Comparison of ENCODE assay signal across 10 cellular contexts in the genomic region with DNA sequence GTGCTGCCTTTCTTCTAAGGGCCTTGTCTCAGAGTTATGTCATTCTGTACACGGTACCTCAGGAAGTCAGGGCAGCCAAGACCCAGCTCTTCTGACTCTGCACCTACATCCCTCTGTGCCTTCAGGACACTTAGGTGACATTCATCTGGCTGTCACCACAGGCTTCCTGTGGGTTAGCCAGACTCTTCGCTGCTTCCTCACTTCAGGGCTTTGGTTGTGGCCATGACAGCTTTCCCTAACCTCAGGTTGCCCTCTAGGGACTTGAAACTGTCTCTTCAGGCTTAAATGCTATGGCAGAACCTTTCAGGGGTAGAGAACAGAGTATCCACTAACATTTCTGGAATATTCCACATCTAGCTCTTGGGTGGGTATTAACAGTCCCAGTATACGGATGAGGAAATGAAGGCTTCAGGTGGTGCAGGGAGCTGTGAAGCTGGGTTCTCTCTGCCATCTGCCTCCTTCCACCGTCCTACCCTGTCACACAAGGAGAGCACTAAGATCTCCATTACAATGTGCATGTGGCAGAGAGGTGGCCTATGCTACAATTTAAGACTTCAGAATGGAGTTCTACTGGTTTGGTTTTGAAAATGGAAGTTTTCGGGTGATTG. TPM values are rescaled to one million over a fixed set of nuclear protein-coding genes. Genes with fewer than 3 reads are reported as not detected.
DNase-seq lines count a peak whose midpoint lies in the region; ATAC-seq, FAIRE-seq and TF ChIP-seq lines count a peak whose summit lies in the region.
"Had no signal": no experiment of that assay in that cellular context is flagged by ENCODE, and none has a peak within 500 bp of the region (broad histone marks: within the 10 kb centered on the region; RNA-seq: fewer than 3 reads in every experiment).

No MANE protein-coding gene starts in this region.

- no peak for TF ChIP-seq CTCF in astrocyte (IDR thresholded peaks at IDR 0.05; ENCODE audit: insufficient read depth, low read depth, low read length)
- no peak for TF ChIP-seq CTCF in osteocyte (IDR thresholded peaks at IDR 0.05)

- no peak for FAIRE-seq in astrocyte (lab: Jason Lieb, UNC)

- no peaks in the 10 kb centered on the region for H3K27me3 ChIP-seq in astrocyte (ENCODE audit: insufficient read depth, low read length)
- H3K27me3 ChIP-seq: SJSA1 had no signal

- H3K9me3 Mint-ChIP-seq in astrocyte (ENCODE audit: unreplicated experiment) (no peaks in the 10 kb centered on the region), osteocyte (ENCODE audit: unreplicated experiment) (no peaks in the 10 kb centered on the region)
- H3K9me3 Mint-ChIP-seq in stimulated activated memory B cell treated with anti-CD40 and anti-IgM and Interleukin-4, amounts not matched to agents 10 μg/mL and 1 μg/mL and 100 μg/mL, for 72 hours = no peaks in the 10 kb centered on the region

- H2AFZ ChIP-seq in astrocyte (ENCODE audit: low read depth, low read length) = no peak overlapping the region

- no peak overlapping the region for H3K9ac ChIP-seq in astrocyte (ENCODE audit: low read length)

- peak; percentile 38 for DNase-seq in activated CD8-positive, alpha-beta memory T cell treated with anti-CD3 and anti-CD28 coated beads, Interleukin-2, amount 50 U/mL, for 4 hours
- no peak for DNase-seq in activated CD8-positive, alpha-beta memory T cell treated with anti-CD3 and anti-CD28 coated beads, Interleukin-2, amount 50 U/mL, for 48 hours
- DNase-seq in T-helper 1 cell (peak; percentile 21 to 70 (median 49)), astrocyte (ENCODE audit: low read depth) (no peak), osteocyte (ENCODE audit: extremely low spot score, unreplicated experiment) (no peak), dedifferentiated amniotic fluid mesenchymal stem cell (ENCODE audit: extremely low spot score) (no peak), DMS153 treated with DMSO at 0.1 percent for 48 hours (lab: John Stamatoyannopoulos, UW; ENCODE audit: unreplicated experiment) (no peak)
- DNase-seq: ACHN had no signal

- H3K4me3 Mint-ChIP-seq in astrocyte (ENCODE audit: unreplicated experiment) = no peak overlapping the region
- no peak overlapping the region for H3K4me3 Mint-ChIP-seq in stimulated activated memory B cell treated with anti-CD40 and anti-IgM and Interleukin-4, amounts not matched to agents 10 μg/mL and 1 μg/mL and 100 μg/mL, for 72 hours
- H3K4me3 Mint-ChIP-seq in osteocyte (ENCODE audit: unreplicated experiment) = no peak overlapping the region

- no peak overlapping the region for H3K4me3 ChIP-seq in astrocyte (ENCODE audit: insufficient read depth, low read depth, low read length)
- H3K4me3 ChIP-seq: SJSA1 had no signal

- H3K36me3 Mint-ChIP-seq in astrocyte (ENCODE audit: low read depth, unreplicated experiment) (peaks cover 26% of the 10 kb centered on the region), osteocyte (ENCODE audit: unreplicated experiment) (peaks cover 32% of the 10 kb centered on the region)
- H3K36me3 Mint-ChIP-seq in stimulated activated memory B cell treated with anti-CD40 and anti-IgM and Interleukin-4, amounts not matched to agents 10 μg/mL and 1 μg/mL and 100 μg/mL, for 72 hours = peaks cover 58% of the 10 kb centered on the region

- H3K36me3 ChIP-seq in astrocyte (ENCODE audit: insufficient read depth, low read length) = peaks cover 50% of the 10 kb centered on the region

- no peaks in the 10 kb centered on the region for H3K9me3 ChIP-seq in astrocyte (ENCODE audit: insufficient read depth, low read depth, low read length)
- H3K9me3 ChIP-seq: SJSA1 had no signal

- H3K27ac Mint-ChIP-seq in astrocyte (ENCODE audit: unreplicated experiment) = peak overlapping the region; percentile 69
- H3K27ac Mint-ChIP-seq in stimulated activated memory B cell treated with anti-CD40 and anti-IgM and Interleukin-4, amounts not matched to agents 10 μg/mL and 1 μg/mL and 100 μg/mL, for 72 hours = no peak overlapping the region
- H3K27ac Mint-ChIP-seq in osteocyte (ENCODE audit: unreplicated experiment) = no peak overlapping the region

- H3K4me1 ChIP-seq in astrocyte (ENCODE audit: insufficient read depth, low read length) = no peaks in the 10 kb centered on the region
- H3K4me1 ChIP-seq: SJSA1 had no signal

- H3K4me2 ChIP-seq in astrocyte (ENCODE audit: low read length) = no peak overlapping the region

- ATAC-seq in stimulated activated memory B cell treated with anti-CD40 and anti-IgM and Interleukin-4, amounts not matched to agents 10 μg/mL and 1 μg/mL and 100 μg/mL, for 72 hours = peak; percentile 91

- H4K20me1 ChIP-seq in astrocyte (ENCODE audit: insufficient read depth, low read length) = peaks cover 16% of the 10 kb centered on the region

- no peaks in the 10 kb centered on the region for H3K4me1 Mint-ChIP-seq in astrocyte (ENCODE audit: low read depth, unreplicated experiment)
- peaks cover 24% of the 10 kb centered on the region for H3K4me1 Mint-ChIP-seq in stimulated activated memory B cell treated with anti-CD40 and anti-IgM and Interleukin-4, amounts not matched to agents 10 μg/mL and 1 μg/mL and 100 μg/mL, for 72 hours
- H3K4me1 Mint-ChIP-seq in osteocyte (ENCODE audit: unreplicated experiment) = no peaks in the 10 kb centered on the region

- H3K79me2 ChIP-seq in astrocyte (ENCODE audit: insufficient read depth, low read length) = no peaks in the 10 kb centered on the region

- H3K27me3 Mint-ChIP-seq in astrocyte (ENCODE audit: low read depth, unreplicated experiment) = no peaks in the 10 kb centered on the region
- no peaks in the 10 kb centered on the region for H3K27me3 Mint-ChIP-seq in stimulated activated memory B cell treated with anti-CD40 and anti-IgM and Interleukin-4, amounts not matched to agents 10 μg/mL and 1 μg/mL and 100 μg/mL, for 72 hours
- H3K27me3 Mint-ChIP-seq in osteocyte (ENCODE audit: unreplicated experiment) = no peaks in the 10 kb centered on the region

- H3K27ac ChIP-seq in astrocyte (ENCODE audit: low read depth, low read length) = no peak overlapping the region
- H3K27ac ChIP-seq: SJSA1 had no signal

RNA-seq across cellular contexts. Expression of a gene that starts 9.9 kb away (rescaled TPM):
- 0.32 and 0.87 TPM in 2 replicates for total RNA-seq in astrocyte
- total RNA-seq in osteocyte = 3.5 and 4.4 TPM in 2 replicates
- total RNA-seq: SJSA1 had no signal

RNA-seq across cellular contexts. Expression of a gene that starts 10.0 kb away (rescaled TPM):
- total RNA-seq in astrocyte (3.5 and 4.2 TPM in 2 replicates), osteocyte (8.5 and 8.8 TPM in 2 replicates)

RNA-seq across cellular contexts. Expression of a gene that starts 22.0 kb away (rescaled TPM):
- 71.9 and 73.1 TPM in 2 replicates for total RNA-seq in astrocyte
- 71.2 and 77.4 TPM in 2 replicates for total RNA-seq in osteocyte

RNA-seq across cellular contexts. Expression of a gene that starts 36.2 kb away (rescaled TPM):
- 185 and 213 TPM in 2 replicates for total RNA-seq in astrocyte
- total RNA-seq in osteocyte = 169 TPM in 2 replicates

Comparison
In these comparisons a context has a peak if more than half of its experiments do, and no peak if none do; other contexts are left out.
1. DNase-seq: peak in activated CD8-positive, alpha-beta memory T cell treated with anti-CD3 and anti-CD28 coated beads, Interleukin-2, amount 50 U/mL, for 4 hours (single experiment) and T-helper 1 cell (5 of 5); none in activated CD8-positive, alpha-beta memory T cell treated with anti-CD3 and anti-CD28 coated beads, Interleukin-2, amount 50 U/mL, for 48 hours (single experiment), astrocyte (single experiment), osteocyte (single experiment), dedifferentiated amniotic fluid mesenchymal stem cell (single experiment) and DMS153 treated with DMSO at 0.1 percent for 48 hours (single experiment).